In genomic region chr6:33761922-33762629, GRCh38 we compare ENCODE assay signal across 1 cellular context.
TF ChIP-seq lines count a peak whose summit lies in the region.

No MANE protein-coding gene starts in this region.

TF ChIP-seq in HepG2, 621 proteins besides CTCF, POLR2A, EP300 and RAD21 (continued from another document and continues in another):
- TF ChIP-seq ZNF644 (CRISPR knock-in tag; IDR thresholded peaks at IDR 0.05; ENCODE audit: low read depth) (peak; percentile 26; the same call in 1 of the 2 replicates), HNRNPL (IDR thresholded peaks at IDR 0.05; ENCODE audit: low read depth, low read length) (peak; percentile 73; the same call in 1 of the 2 replicates), DNMT3B (CRISPR knock-in tag; conservative IDR thresholded peaks at IDR 0.05) (no peak), TGIF2 (CRISPR knock-in tag; IDR thresholded peaks at IDR 0.05) (peak; percentile 86), ARID2 (CRISPR knock-in tag; IDR thresholded peaks at IDR 0.05; ENCODE audit: borderline replicate concordance) (no peak), ERF (CRISPR knock-in tag; IDR thresholded peaks at IDR 0.05) (peak; percentile 68), HCFC1 (IDR thresholded peaks at IDR 0.05; ENCODE audit: low read depth, low read length) (0 out of 2 replicates have a peak, but pooled peaks have one; percentile 16), FOXP4 (CRISPR knock-in tag; IDR thresholded peaks at IDR 0.05) (peak; percentile 62), GPBP1L1 (CRISPR knock-in tag; IDR thresholded peaks at IDR 0.05) (no peak), ZSCAN29 (CRISPR knock-in tag; conservative IDR thresholded peaks at IDR 0.05) (0 out of 2 replicates have a peak, but pooled peaks have one; percentile 43), ZNF674 (CRISPR knock-in tag; IDR thresholded peaks at IDR 0.05; ENCODE audit: low read depth) (no peak), TOE1 (CRISPR knock-in tag; IDR thresholded peaks at IDR 0.05) (no peak; the same call in 1 of the 2 replicates), HOXA5 (CRISPR knock-in tag; IDR thresholded peaks at IDR 0.05) (peak; percentile 92), GATA4 (IDR thresholded peaks at IDR 0.05; ENCODE audit: borderline replicate concordance, low read depth) (no peak), ZNF773 (CRISPR knock-in tag; IDR thresholded peaks at IDR 0.05; ENCODE audit: borderline replicate concordance) (no peak), ZNF407 (CRISPR knock-in tag; IDR thresholded peaks at IDR 0.05; ENCODE audit: not compliant biosample characterization) (no peak), ZBTB10 (CRISPR knock-in tag; IDR thresholded peaks at IDR 0.05; ENCODE audit: borderline replicate concordance) (peak; percentile 63; the same call in 1 of the 2 replicates), ADNP (CRISPR knock-in tag; IDR thresholded peaks at IDR 0.05) (peak; percentile 81; the same call in 1 of the 2 replicates), ZNF780A (CRISPR knock-in tag; IDR thresholded peaks at IDR 0.05) (no peak), AGO2 (optimal IDR thresholded peaks at IDR 0.05; ENCODE audit: low read depth, low read length) (no peak), POLR2AphosphoS5 (IDR thresholded peaks at IDR 0.05; ENCODE audit: low read depth, low read length) (no peak), ZNF709 (CRISPR knock-in tag; IDR thresholded peaks at IDR 0.05) (no peak)
- TF ChIP-seq, protein P1, sequence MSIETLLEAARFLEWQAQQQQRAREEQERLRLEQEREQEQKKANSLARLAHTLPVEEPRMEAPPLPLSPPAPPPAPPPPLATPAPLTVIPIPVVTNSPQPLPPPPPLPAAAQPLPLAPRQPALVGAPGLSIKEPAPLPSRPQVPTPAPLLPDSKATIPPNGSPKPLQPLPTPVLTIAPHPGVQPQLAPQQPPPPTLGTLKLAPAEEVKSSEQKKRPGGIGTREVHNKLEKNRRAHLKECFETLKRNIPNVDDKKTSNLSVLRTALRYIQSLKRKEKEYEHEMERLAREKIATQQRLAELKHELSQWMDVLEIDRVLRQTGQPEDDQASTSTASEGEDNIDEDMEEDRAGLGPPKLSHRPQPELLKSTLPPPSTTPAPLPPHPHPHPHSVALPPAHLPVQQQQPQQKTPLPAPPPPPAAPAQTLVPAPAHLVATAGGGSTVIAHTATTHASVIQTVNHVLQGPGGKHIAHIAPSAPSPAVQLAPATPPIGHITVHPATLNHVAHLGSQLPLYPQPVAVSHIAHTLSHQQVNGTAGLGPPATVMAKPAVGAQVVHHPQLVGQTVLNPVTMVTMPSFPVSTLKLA (IDR thresholded peaks at IDR 0.05) = no peak
- TF ChIP-seq, protein P2, sequence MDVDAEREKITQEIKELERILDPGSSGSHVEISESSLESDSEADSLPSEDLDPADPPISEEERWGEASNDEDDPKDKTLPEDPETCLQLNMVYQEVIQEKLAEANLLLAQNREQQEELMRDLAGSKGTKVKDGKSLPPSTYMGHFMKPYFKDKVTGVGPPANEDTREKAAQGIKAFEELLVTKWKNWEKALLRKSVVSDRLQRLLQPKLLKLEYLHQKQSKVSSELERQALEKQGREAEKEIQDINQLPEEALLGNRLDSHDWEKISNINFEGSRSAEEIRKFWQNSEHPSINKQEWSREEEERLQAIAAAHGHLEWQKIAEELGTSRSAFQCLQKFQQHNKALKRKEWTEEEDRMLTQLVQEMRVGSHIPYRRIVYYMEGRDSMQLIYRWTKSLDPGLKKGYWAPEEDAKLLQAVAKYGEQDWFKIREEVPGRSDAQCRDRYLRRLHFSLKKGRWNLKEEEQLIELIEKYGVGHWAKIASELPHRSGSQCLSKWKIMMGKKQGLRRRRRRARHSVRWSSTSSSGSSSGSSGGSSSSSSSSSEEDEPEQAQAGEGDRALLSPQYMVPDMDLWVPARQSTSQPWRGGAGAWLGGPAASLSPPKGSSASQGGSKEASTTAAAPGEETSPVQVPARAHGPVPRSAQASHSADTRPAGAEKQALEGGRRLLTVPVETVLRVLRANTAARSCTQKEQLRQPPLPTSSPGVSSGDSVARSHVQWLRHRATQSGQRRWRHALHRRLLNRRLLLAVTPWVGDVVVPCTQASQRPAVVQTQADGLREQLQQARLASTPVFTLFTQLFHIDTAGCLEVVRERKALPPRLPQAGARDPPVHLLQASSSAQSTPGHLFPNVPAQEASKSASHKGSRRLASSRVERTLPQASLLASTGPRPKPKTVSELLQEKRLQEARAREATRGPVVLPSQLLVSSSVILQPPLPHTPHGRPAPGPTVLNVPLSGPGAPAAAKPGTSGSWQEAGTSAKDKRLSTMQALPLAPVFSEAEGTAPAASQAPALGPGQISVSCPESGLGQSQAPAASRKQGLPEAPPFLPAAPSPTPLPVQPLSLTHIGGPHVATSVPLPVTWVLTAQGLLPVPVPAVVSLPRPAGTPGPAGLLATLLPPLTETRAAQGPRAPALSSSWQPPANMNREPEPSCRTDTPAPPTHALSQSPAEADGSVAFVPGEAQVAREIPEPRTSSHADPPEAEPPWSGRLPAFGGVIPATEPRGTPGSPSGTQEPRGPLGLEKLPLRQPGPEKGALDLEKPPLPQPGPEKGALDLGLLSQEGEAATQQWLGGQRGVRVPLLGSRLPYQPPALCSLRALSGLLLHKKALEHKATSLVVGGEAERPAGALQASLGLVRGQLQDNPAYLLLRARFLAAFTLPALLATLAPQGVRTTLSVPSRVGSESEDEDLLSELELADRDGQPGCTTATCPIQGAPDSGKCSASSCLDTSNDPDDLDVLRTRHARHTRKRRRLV (CRISPR knock-in tag; IDR thresholded peaks at IDR 0.05) = no peak
- TF ChIP-seq, protein P3, sequence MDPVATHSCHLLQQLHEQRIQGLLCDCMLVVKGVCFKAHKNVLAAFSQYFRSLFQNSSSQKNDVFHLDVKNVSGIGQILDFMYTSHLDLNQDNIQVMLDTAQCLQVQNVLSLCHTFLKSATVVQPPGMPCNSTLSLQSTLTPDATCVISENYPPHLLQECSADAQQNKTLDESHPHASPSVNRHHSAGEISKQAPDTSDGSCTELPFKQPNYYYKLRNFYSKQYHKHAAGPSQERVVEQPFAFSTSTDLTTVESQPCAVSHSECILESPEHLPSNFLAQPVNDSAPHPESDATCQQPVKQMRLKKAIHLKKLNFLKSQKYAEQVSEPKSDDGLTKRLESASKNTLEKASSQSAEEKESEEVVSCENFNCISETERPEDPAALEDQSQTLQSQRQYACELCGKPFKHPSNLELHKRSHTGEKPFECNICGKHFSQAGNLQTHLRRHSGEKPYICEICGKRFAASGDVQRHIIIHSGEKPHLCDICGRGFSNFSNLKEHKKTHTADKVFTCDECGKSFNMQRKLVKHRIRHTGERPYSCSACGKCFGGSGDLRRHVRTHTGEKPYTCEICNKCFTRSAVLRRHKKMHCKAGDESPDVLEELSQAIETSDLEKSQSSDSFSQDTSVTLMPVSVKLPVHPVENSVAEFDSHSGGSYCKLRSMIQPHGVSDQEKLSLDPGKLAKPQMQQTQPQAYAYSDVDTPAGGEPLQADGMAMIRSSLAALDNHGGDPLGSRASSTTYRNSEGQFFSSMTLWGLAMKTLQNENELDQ (CRISPR knock-in tag; IDR thresholded peaks at IDR 0.05; ENCODE audit: borderline replicate concordance) = no peak
- TF ChIP-seq, protein P4, sequence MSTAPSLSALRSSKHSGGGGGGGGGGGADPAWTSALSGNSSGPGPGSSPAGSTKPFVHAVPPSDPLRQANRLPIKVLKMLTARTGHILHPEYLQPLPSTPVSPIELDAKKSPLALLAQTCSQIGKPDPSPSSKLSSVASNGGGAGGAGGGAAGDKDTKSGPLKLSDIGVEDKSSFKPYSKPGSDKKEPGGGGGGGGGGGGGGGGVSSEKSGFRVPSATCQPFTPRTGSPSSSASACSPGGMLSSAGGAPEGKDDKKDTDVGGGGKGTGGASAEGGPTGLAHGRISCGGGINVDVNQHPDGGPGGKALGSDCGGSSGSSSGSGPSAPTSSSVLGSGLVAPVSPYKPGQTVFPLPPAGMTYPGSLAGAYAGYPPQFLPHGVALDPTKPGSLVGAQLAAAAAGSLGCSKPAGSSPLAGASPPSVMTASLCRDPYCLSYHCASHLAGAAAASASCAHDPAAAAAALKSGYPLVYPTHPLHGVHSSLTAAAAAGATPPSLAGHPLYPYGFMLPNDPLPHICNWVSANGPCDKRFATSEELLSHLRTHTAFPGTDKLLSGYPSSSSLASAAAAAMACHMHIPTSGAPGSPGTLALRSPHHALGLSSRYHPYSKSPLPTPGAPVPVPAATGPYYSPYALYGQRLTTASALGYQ (CRISPR knock-in tag; IDR thresholded peaks at IDR 0.05) = 0 out of 2 replicates have a peak, but pooled peaks have one; percentile 44
